8 cellular contexts compared by ENCODE assay signal in genomic region chr10:49398000-49398861, GRCh38. TPM values are rescaled to one million over a fixed set of nuclear protein-coding genes. Genes with fewer than 3 reads are reported as not detected.
A peak's percentile ranks its signal among the peaks of the same experiment; 100 is the strongest.
DNase-seq lines count a peak whose midpoint lies in the region; ATAC-seq and TF ChIP-seq lines count a peak whose summit lies in the region.

No MANE protein-coding gene starts in this region.

- H3K27ac ChIP-seq in PC-3 (ENCODE audit: low read length) (no peak overlapping the region), psoas muscle (no peak overlapping the region), WERI-Rb-1 (no peak overlapping the region)

- no peak overlapping the region for H3K4me3 Mint-ChIP-seq in activated naive CD4-positive, alpha-beta T cell treated with anti-CD3 and anti-CD28 coated beads, Interleukin-2, amount 10 ng/mL, durations not matched to agents 7 days and 5 days

- no peaks in the 10 kb centered on the region for H3F3A ChIP-seq in PC-3 (ENCODE audit: low read length, unreplicated experiment)

- H3K9me3 Mint-ChIP-seq in activated naive CD4-positive, alpha-beta T cell treated with anti-CD3 and anti-CD28 coated beads, Interleukin-2, amount 10 ng/mL, durations not matched to agents 7 days and 5 days = no peaks in the 10 kb centered on the region

- H3K9ac ChIP-seq in PC-3 (ENCODE audit: low read length) = no peak overlapping the region

- peak; percentile 25 for DNase-seq in NCI-H82 (lab: John Stamatoyannopoulos, UW)
- no peak for DNase-seq in NCI-H82 treated with DMSO at 0.1 percent for 48 hours (lab: John Stamatoyannopoulos, UW; ENCODE audit: unreplicated experiment)
- peak; percentile 48 for DNase-seq in PC-3
- DNase-seq in activated naive CD4-positive, alpha-beta T cell treated with anti-CD3 and anti-CD28 coated beads, Interleukin-2, amount 10 ng/mL, durations not matched to agents 7 days and 5 days = peak; percentile 71
- DNase-seq in cardiac septum (ENCODE audit: low spot score) = peak; percentile 86
- peak; percentile 54 to 77 for DNase-seq in psoas muscle
- DNase-seq in NCI-H2196 treated with DMSO at 0.1 percent for 48 hours (lab: John Stamatoyannopoulos, UW; ENCODE audit: unreplicated experiment) = no peak
- DNase-seq in WERI-Rb-1 = no peak

- no peak for TF ChIP-seq CTCF in PC-3 (conservative IDR thresholded peaks at IDR 0.05; ENCODE audit: low read depth, low read length)
- no peak for TF ChIP-seq CTCF in psoas muscle (IDR thresholded peaks at IDR 0.05)
- TF ChIP-seq CTCF in WERI-Rb-1 (IDR thresholded peaks at IDR 0.05; ENCODE audit: low read depth, low read length) = no peak

- H3K27me3 ChIP-seq in PC-3 (ENCODE audit: low read length) (peaks cover 99% of the 10 kb centered on the region), psoas muscle (ENCODE audit: insufficient read depth in 3 of 3, low read length in 2 of 3) (peaks cover 0 to 91% (median 27%) of the 10 kb centered on the region in 3 donors), WERI-Rb-1 (ENCODE audit: insufficient read depth, low read depth, severe bottlenecking) (peaks cover 56% of the 10 kb centered on the region)

- peaks cover 12% of the 10 kb centered on the region; the same call in 1 of the 2 replicates for H3K4me1 ChIP-seq in PC-3 (ENCODE audit: insufficient read depth, low read length)
- H3K4me1 ChIP-seq in psoas muscle = peaks cover 19% of the 10 kb centered on the region

- ATAC-seq in PC-3 = peak; percentile 58
- peak; percentile 84 to 89 (median 85) for ATAC-seq in psoas muscle

- POLR2A ChIA-PET in PC-3 (lab: Charles Lee; ENCODE audit: unreplicated experiment) = no interaction called here

- H3K9me2 ChIP-seq in PC-3 (replicated peaks; ENCODE audit: low read length) = no peaks in the 10 kb centered on the region

- H3K4me2 ChIP-seq in PC-3 (ENCODE audit: low read length) = peak overlapping the region; percentile 60

- H3K4me3 ChIP-seq in PC-3 (ENCODE audit: low read length) (peak overlapping the region; percentile 49), psoas muscle (peak overlapping the region; percentile 52), WERI-Rb-1 (ENCODE audit: low read depth, low read length) (no peak overlapping the region)

- H3K79me2 ChIP-seq in PC-3 (ENCODE audit: low read length) = no peaks in the 10 kb centered on the region

- H3K27ac Mint-ChIP-seq in activated naive CD4-positive, alpha-beta T cell treated with anti-CD3 and anti-CD28 coated beads, Interleukin-2, amount 10 ng/mL, durations not matched to agents 7 days and 5 days = peak overlapping the region; percentile 49

- H3K9me3 ChIP-seq in PC-3 (ENCODE audit: low read length) (no peaks in the 10 kb centered on the region), psoas muscle (no peaks in the 10 kb centered on the region), WERI-Rb-1 (ENCODE audit: severe bottlenecking) (no peaks in the 10 kb centered on the region)

- intact Hi-C loops in PC-3 (cut with micrococcal nuclease) = no loop called here
- intact Hi-C loops in cardiac septum (cut with DNase I) = no loop called here
- intact Hi-C loops in psoas muscle (cut with DNase I) = loop anchor here in 1 of 2 donors (10.0 kb wide), 1 partner anchor 173 kb away; no protein-coding TSS in a partner anchor

- no peaks in the 10 kb centered on the region for H4K20me1 ChIP-seq in PC-3 (ENCODE audit: low read length)

- no TSS peak for BruUV-seq in PC-3 (replicated peaks; lab: Mats Ljungman, UMichigan)

- peaks cover 1% of the 10 kb centered on the region for H3K36me3 Mint-ChIP-seq in activated naive CD4-positive, alpha-beta T cell treated with anti-CD3 and anti-CD28 coated beads, Interleukin-2, amount 10 ng/mL, durations not matched to agents 7 days and 5 days

- H3K36me3 ChIP-seq in PC-3 (ENCODE audit: low read depth, low read length) = no peaks in the 10 kb centered on the region
- no peaks in the 10 kb centered on the region for H3K36me3 ChIP-seq in psoas muscle (ENCODE audit: insufficient read depth in 1 of 2, low read depth in 1 of 2)
- H3K36me3 ChIP-seq in WERI-Rb-1 = no peaks in the 10 kb centered on the region

- peaks cover 82% of the 10 kb centered on the region for H3K27me3 Mint-ChIP-seq in activated naive CD4-positive, alpha-beta T cell treated with anti-CD3 and anti-CD28 coated beads, Interleukin-2, amount 10 ng/mL, durations not matched to agents 7 days and 5 days

- CTCF ChIA-PET in PC-3 (lab: Charles Lee) = no interaction called here
- CTCF ChIA-PET in activated naive CD4-positive, alpha-beta T cell treated with anti-CD3 and anti-CD28 coated beads, Interleukin-2, amount 10 ng/mL, durations not matched to agents 7 days and 5 days (lab: Charles Lee) = interaction anchor here (0.7 to 1.6 kb wide), 2 partner anchors 10 to 115 kb away, joined by 3 to 6 read pairs; no protein-coding TSS in a partner anchor

- 1 to 2% (median 1%) methylated on average over 57 to 72 of the region's 72 CpGs for WGBS in psoas muscle, 3 donors

- peaks cover 10% of the 10 kb centered on the region for H3K4me1 Mint-ChIP-seq in activated naive CD4-positive, alpha-beta T cell treated with anti-CD3 and anti-CD28 coated beads, Interleukin-2, amount 10 ng/mL, durations not matched to agents 7 days and 5 days

- no peak overlapping the region for H2AFZ ChIP-seq in PC-3 (ENCODE audit: low read length)

RNA-seq across cellular contexts. Expression of gene DRGX, which starts 2.3 kb away (rescaled TPM):
- total RNA-seq in PC-3 (2014; rRNA removed) (0.12 and 0.33 TPM in 2 replicates), cardiac septum (not detected), psoas muscle (not detected)
- under 1 TPM in 1 of 3 donors, not detected in 2; 0.04 TPM for polyA plus RNA-seq in psoas muscle

Comparison
In these comparisons a context has a peak if more than half of its experiments do, and no peak if none do; other contexts are left out.
1. DNase-seq: peak in NCI-H82 (single experiment), PC-3 (single experiment), activated naive CD4-positive, alpha-beta T cell treated with anti-CD3 and anti-CD28 coated beads, Interleukin-2, amount 10 ng/mL, durations not matched to agents 7 days and 5 days (single experiment), cardiac septum (single experiment) and psoas muscle (2 of 2); none in NCI-H82 treated with DMSO at 0.1 percent for 48 hours (single experiment), NCI-H2196 treated with DMSO at 0.1 percent for 48 hours (single experiment) and WERI-Rb-1 (single experiment).